Comparison of ENCODE assay signal across 1 cellular context in genomic region chr16:89842471-89843408, GRCh38.
A peak's percentile ranks its signal among the peaks of the same experiment; 100 is the strongest.
TF ChIP-seq lines count a peak whose summit lies in the region.

No MANE protein-coding gene starts in this region.

TF ChIP-seq in HepG2, 621 proteins besides CTCF, POLR2A, EP300 and RAD21 (continued from another document and continues in another):
- peak; percentile 16 for TF ChIP-seq ZNF800 (CRISPR knock-in tag; IDR thresholded peaks at IDR 0.05)
- TF ChIP-seq AKAP8 (CRISPR knock-in tag; IDR thresholded peaks at IDR 0.05): peak; percentile 63; the same call in 1 of the 2 replicates
- TF ChIP-seq, protein P1, sequence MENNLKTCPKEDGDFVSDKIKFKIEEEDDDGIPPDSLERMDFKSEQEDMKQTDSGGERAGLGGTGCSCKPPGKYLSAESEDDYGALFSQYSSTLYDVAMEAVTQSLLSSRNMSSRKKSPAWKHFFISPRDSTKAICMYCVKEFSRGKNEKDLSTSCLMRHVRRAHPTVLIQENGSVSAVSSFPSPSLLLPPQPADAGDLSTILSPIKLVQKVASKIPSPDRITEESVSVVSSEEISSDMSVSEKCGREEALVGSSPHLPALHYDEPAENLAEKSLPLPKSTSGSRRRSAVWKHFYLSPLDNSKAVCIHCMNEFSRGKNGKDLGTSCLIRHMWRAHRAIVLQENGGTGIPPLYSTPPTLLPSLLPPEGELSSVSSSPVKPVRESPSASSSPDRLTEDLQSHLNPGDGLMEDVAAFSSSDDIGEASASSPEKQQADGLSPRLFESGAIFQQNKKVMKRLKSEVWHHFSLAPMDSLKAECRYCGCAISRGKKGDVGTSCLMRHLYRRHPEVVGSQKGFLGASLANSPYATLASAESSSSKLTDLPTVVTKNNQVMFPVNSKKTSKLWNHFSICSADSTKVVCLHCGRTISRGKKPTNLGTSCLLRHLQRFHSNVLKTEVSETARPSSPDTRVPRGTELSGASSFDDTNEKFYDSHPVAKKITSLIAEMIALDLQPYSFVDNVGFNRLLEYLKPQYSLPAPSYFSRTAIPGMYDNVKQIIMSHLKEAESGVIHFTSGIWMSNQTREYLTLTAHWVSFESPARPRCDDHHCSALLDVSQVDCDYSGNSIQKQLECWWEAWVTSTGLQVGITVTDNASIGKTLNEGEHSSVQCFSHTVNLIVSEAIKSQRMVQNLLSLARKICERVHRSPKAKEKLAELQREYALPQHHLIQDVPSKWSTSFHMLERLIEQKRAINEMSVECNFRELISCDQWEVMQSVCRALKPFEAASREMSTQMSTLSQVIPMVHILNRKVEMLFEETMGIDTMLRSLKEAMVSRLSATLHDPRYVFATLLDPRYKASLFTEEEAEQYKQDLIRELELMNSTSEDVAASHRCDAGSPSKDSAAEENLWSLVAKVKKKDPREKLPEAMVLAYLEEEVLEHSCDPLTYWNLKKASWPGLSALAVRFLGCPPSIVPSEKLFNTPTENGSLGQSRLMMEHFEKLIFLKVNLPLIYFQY (CRISPR knock-in tag; IDR thresholded peaks at IDR 0.05; ENCODE audit: borderline replicate concordance): peak; percentile 68; the same call in 1 of the 2 replicates
- TF ChIP-seq, protein P2, sequence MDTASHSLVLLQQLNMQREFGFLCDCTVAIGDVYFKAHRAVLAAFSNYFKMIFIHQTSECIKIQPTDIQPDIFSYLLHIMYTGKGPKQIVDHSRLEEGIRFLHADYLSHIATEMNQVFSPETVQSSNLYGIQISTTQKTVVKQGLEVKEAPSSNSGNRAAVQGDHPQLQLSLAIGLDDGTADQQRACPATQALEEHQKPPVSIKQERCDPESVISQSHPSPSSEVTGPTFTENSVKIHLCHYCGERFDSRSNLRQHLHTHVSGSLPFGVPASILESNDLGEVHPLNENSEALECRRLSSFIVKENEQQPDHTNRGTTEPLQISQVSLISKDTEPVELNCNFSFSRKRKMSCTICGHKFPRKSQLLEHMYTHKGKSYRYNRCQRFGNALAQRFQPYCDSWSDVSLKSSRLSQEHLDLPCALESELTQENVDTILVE (CRISPR knock-in tag; IDR thresholded peaks at IDR 0.05): 0 out of 2 replicates have a peak, but pooled peaks have one; percentile 27
- TF ChIP-seq XRCC5 (optimal IDR thresholded peaks at IDR 0.05; ENCODE audit: low read length): peak; percentile 40
- no peak for TF ChIP-seq ZNF354B (CRISPR knock-in tag; IDR thresholded peaks at IDR 0.05)
- TF ChIP-seq ZNF331 (CRISPR knock-in tag; IDR thresholded peaks at IDR 0.05): peak; percentile 11; the same call in 1 of the 2 replicates
- TF ChIP-seq KDM2A (CRISPR knock-in tag; IDR thresholded peaks at IDR 0.05; ENCODE audit: borderline replicate concordance, low read depth): no peak; the same call in 1 of the 2 replicates
- no peak; the same call in 1 of the 2 replicates for TF ChIP-seq UBTF (CRISPR knock-in tag; IDR thresholded peaks at IDR 0.05)
- TF ChIP-seq XBP1 (CRISPR knock-in tag; IDR thresholded peaks at IDR 0.05): no peak
- TF ChIP-seq PTBP1 (IDR thresholded peaks at IDR 0.05; ENCODE audit: low read depth, low read length, poor library complexity, severe bottlenecking): no peak
- TF ChIP-seq DMAP1 (CRISPR knock-in tag; IDR thresholded peaks at IDR 0.05): 0 out of 2 replicates have a peak, but pooled peaks have one; percentile 24
- TF ChIP-seq ZNF557 (CRISPR knock-in tag; IDR thresholded peaks at IDR 0.05): 0 out of 2 replicates have a peak, but pooled peaks have one; percentile 24
- 0 out of 2 replicates have a peak, but pooled peaks have one; percentile 26 for TF ChIP-seq SAP130 (CRISPR knock-in tag; IDR thresholded peaks at IDR 0.05; ENCODE audit: low read depth)
- peak; percentile 54; the same call in 1 of the 2 replicates for TF ChIP-seq SOX5 (CRISPR knock-in tag; IDR thresholded peaks at IDR 0.05; ENCODE audit: borderline replicate concordance)
- TF ChIP-seq ZSCAN30 (CRISPR knock-in tag; IDR thresholded peaks at IDR 0.05): no peak
- TF ChIP-seq EED (CRISPR knock-in tag; IDR thresholded peaks at IDR 0.05): peak; percentile 55; the same call in 1 of the 2 replicates
- TF ChIP-seq ZSCAN31 (CRISPR knock-in tag; IDR thresholded peaks at IDR 0.05; ENCODE audit: low read depth): 0 out of 2 replicates have a peak, but pooled peaks have one; percentile 32
- 0 out of 2 replicates have a peak, but pooled peaks have one; percentile 26 for TF ChIP-seq ZNF614 (CRISPR knock-in tag; IDR thresholded peaks at IDR 0.05; ENCODE audit: borderline replicate concordance)
- TF ChIP-seq ARID3A (IDR thresholded peaks at IDR 0.05; ENCODE audit: low read depth, low read length): 0 out of 2 replicates have a peak, but pooled peaks have one; percentile 23
- TF ChIP-seq MIXL1 (CRISPR knock-in tag; IDR thresholded peaks at IDR 0.05): no peak
- peak; percentile 35 for TF ChIP-seq MED1 (CRISPR knock-in tag; IDR thresholded peaks at IDR 0.05)
- 0 out of 2 replicates have a peak, but pooled peaks have one; percentile 39 for TF ChIP-seq ZNF34 (CRISPR knock-in tag; IDR thresholded peaks at IDR 0.05; ENCODE audit: borderline replicate concordance)
- peak; percentile 60 for TF ChIP-seq HIVEP1 (CRISPR knock-in tag; IDR thresholded peaks at IDR 0.05)
- peak; percentile 68 for TF ChIP-seq ZMYM3 (CRISPR knock-in tag; IDR thresholded peaks at IDR 0.05)
- TF ChIP-seq, protein P3, sequence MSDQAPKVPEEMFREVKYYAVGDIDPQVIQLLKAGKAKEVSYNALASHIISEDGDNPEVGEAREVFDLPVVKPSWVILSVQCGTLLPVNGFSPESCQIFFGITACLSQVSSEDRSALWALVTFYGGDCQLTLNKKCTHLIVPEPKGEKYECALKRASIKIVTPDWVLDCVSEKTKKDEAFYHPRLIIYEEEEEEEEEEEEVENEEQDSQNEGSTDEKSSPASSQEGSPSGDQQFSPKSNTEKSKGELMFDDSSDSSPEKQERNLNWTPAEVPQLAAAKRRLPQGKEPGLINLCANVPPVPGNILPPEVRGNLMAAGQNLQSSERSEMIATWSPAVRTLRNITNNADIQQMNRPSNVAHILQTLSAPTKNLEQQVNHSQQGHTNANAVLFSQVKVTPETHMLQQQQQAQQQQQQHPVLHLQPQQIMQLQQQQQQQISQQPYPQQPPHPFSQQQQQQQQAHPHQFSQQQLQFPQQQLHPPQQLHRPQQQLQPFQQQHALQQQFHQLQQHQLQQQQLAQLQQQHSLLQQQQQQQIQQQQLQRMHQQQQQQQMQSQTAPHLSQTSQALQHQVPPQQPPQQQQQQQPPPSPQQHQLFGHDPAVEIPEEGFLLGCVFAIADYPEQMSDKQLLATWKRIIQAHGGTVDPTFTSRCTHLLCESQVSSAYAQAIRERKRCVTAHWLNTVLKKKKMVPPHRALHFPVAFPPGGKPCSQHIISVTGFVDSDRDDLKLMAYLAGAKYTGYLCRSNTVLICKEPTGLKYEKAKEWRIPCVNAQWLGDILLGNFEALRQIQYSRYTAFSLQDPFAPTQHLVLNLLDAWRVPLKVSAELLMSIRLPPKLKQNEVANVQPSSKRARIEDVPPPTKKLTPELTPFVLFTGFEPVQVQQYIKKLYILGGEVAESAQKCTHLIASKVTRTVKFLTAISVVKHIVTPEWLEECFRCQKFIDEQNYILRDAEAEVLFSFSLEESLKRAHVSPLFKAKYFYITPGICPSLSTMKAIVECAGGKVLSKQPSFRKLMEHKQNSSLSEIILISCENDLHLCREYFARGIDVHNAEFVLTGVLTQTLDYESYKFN (CRISPR knock-in tag; conservative IDR thresholded peaks at IDR 0.05): peak; percentile 33; the same call in 1 of the 2 replicates
- TF ChIP-seq, protein P4, sequence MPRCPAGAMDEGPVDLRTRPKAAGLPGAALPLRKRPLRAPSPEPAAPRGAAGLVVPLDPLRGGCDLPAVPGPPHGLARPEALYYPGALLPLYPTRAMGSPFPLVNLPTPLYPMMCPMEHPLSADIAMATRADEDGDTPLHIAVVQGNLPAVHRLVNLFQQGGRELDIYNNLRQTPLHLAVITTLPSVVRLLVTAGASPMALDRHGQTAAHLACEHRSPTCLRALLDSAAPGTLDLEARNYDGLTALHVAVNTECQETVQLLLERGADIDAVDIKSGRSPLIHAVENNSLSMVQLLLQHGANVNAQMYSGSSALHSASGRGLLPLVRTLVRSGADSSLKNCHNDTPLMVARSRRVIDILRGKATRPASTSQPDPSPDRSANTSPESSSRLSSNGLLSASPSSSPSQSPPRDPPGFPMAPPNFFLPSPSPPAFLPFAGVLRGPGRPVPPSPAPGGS (CRISPR knock-in tag; IDR thresholded peaks at IDR 0.05): no peak; the same call in 1 of the 2 replicates
- no peak for TF ChIP-seq SIX1 (CRISPR knock-in tag; IDR thresholded peaks at IDR 0.05; ENCODE audit: borderline replicate concordance)
- TF ChIP-seq SOX13 (IDR thresholded peaks at IDR 0.05): no peak
- TF ChIP-seq SOX13 (CRISPR knock-in tag; conservative IDR thresholded peaks at IDR 0.05 in 1 of 2, IDR thresholded peaks at IDR 0.05 in 1 of 2): peak in 1 of 2 experiments; percentile 52; a peak in 1 of 4 replicates
- TF ChIP-seq TBX2 (CRISPR knock-in tag; IDR thresholded peaks at IDR 0.05; ENCODE audit: borderline replicate concordance): 0 out of 2 replicates have a peak, but pooled peaks have one; percentile 41
- peak; percentile 66; the same call in 1 of the 2 replicates for TF ChIP-seq ZNF142 (CRISPR knock-in tag; IDR thresholded peaks at IDR 0.05)
- 0 out of 2 replicates have a peak, but pooled peaks have one; percentile 39 for TF ChIP-seq ZFP90 (CRISPR knock-in tag; IDR thresholded peaks at IDR 0.05; ENCODE audit: borderline replicate concordance)
- 0 out of 2 replicates have a peak, but pooled peaks have one; percentile 46 for TF ChIP-seq HOXD1 (CRISPR knock-in tag; IDR thresholded peaks at IDR 0.05)
